Comparison of ENCODE assay signal across 12 cellular contexts in the genomic region with DNA sequence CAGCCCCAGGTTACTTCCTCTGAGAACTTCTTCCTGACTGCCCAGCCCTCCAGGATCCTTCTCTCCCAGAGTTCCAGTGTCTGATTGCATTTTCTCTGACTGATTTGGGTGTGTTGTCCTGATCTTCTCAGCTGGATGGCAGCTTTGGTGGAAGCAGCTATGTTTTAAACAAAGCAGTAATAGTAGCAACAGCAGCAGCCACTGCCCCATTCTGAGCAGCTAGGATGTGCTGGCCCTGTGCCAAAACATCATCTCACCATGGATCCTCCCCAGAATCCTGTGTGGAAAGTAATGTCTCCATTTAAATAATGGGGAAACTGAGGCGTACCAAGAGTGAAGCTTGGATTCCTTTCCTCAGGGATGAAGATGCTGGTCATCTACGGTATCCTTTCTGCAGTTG. TPM values are rescaled to one million over a fixed set of nuclear protein-coding genes. Genes with fewer than 3 reads are reported as not detected.
DNase-seq lines count a peak whose midpoint lies in the region; ATAC-seq, FAIRE-seq and TF ChIP-seq lines count a peak whose summit lies in the region.
"Had no signal": no experiment of that assay in that cellular context is flagged by ENCODE, and none has a peak within 500 bp of the region (broad histone marks: within the 10 kb centered on the region; RNA-seq: fewer than 3 reads in every experiment).

No MANE protein-coding gene starts in this region.

- TF ChIP-seq POLR2A in HepG2 (IDR thresholded peaks at IDR 0.05; ENCODE audit: insufficient read depth in 1 of 2, low read depth in 2 of 2, low read length in 2 of 2) (no peak), right lobe of liver (IDR thresholded peaks at IDR 0.05) (no peak)

- no peak for TF ChIP-seq RAD21 in HepG2 (CRISPR knock-in tag; IDR thresholded peaks at IDR 0.05)

- H3K9ac ChIP-seq in HepG2 (ENCODE audit: insufficient read depth, low read depth, low read length): no peak overlapping the region

- H3K9me3 ChIP-seq in HepG2 (ENCODE audit: low read length) (no peaks in the 10 kb centered on the region), right lobe of liver (no peaks in the 10 kb centered on the region), iPS-18c (ENCODE audit: control insufficient read depth, insufficient read depth, low read length) (no peaks in the 10 kb centered on the region), ascending aorta (no peaks in the 10 kb centered on the region)

- no peaks in the 10 kb centered on the region for H4K20me1 ChIP-seq in HepG2 (ENCODE audit: insufficient read depth, low read length)

- H3K36me3 ChIP-seq in HepG2 (replicated peaks in 1 of 2; ENCODE audit: control insufficient read depth in 1 of 2, insufficient read depth in 2 of 2, low read length in 2 of 2): no peaks in the 10 kb centered on the region
- no peaks in the 10 kb centered on the region for H3K36me3 ChIP-seq in right lobe of liver
- H3K36me3 ChIP-seq in ascending aorta: no peaks in the 10 kb centered on the region

- H3K79me2 ChIP-seq in HepG2 (ENCODE audit: insufficient read depth, low read length): no peaks in the 10 kb centered on the region

- DNase-seq in HepG2 (ENCODE audit: low spot score) (no peak), right lobe of liver (no peak), T-cell (no peak), type B pancreatic cell (ENCODE audit: extremely low spot score, unreplicated experiment) (no peak), glomerular visceral epithelial cell (ENCODE audit: extremely low spot score) (no peak), ascending aorta (ENCODE audit: low spot score in 2 of 2) (no peak)
- DNase-seq: effector memory CD4-positive, alpha-beta T cell; left ventricle myocardium superior; NCI-H1105; SW 1271 had no signal

- CTCF ChIA-PET in HepG2 (lab: Yijun Ruan, JAX; ENCODE audit: low intra/inter-chr PET ratio, low total read pairs): no interaction called here
- CTCF ChIA-PET in T-cell (lab: Charles Lee): no interaction called here

- no peak overlapping the region for H2AFZ ChIP-seq in HepG2 (ENCODE audit: low read length)

- H3K27ac Mint-ChIP-seq in T-cell (peak overlapping the region in 1 of 2 donors; percentile 20), type B pancreatic cell (no peak overlapping the region)

- BruUV-seq in HepG2 (replicated peaks; lab: Mats Ljungman, UMichigan): no TSS peak

- POLR2A ChIA-PET in HepG2 (lab: Yijun Ruan, JAX) (interaction anchor here (0.9 to 9.5 kb wide), 3 partner anchors 9 to 48 kb away, joined by 3 to 132 read pairs (median 3); no protein-coding TSS in a partner anchor), T-cell (lab: Charles Lee) (interaction anchor here in 1 of 2 donors (1.1 kb wide), 1 partner anchor 291 kb away, joined by 9 read pairs; no protein-coding TSS in a partner anchor)

- intact Hi-C loops in HepG2 (cut with micrococcal nuclease; ENCODE audit: unreplicated experiment): loop anchor here (5.0 to 10.0 kb wide), 3 partner anchors 42 to 314 kb away; partner anchors contain the start of gene DNAJC18
- intact Hi-C loops in right lobe of liver (cut with DNase I): no loop called here
- intact Hi-C loops in ascending aorta (cut with DNase I): loop anchor here (5.0 kb wide), 1 partner anchor 232 kb away; no protein-coding TSS in a partner anchor

- ATAC-seq in HepG2 (no peak), right lobe of liver (no peak), T-cell (replicated peaks in 1 of 4) (no peak), GM21786 (IDR thresholded peaks at IDR 0.05; ENCODE audit: unreplicated experiment) (no peak)
- ATAC-seq: left ventricle myocardium superior had no signal

- no peaks in the 10 kb centered on the region for H3K36me3 Mint-ChIP-seq in T-cell
- no peaks in the 10 kb centered on the region for H3K36me3 Mint-ChIP-seq in type B pancreatic cell

- H3K27me3 ChIP-seq in HepG2 (ENCODE audit: control insufficient read depth in 1 of 2, insufficient read depth in 2 of 2, low read length in 2 of 2) (peaks cover 3 to 31% of the 10 kb centered on the region in 2 experiments; a peak in 4 of 5 replicates), right lobe of liver (no peaks in the 10 kb centered on the region), ascending aorta (no peaks in the 10 kb centered on the region)

- H3K4me3 ChIP-seq in HepG2 (replicated peaks in 1 of 3; ENCODE audit: insufficient read depth in 1 of 3, low read depth in 2 of 3, low read length in 3 of 3) (no peak overlapping the region), right lobe of liver (no peak overlapping the region), iPS-18c (ENCODE audit: insufficient read depth, low read depth, low read length) (0 out of 2 replicates have a peak overlapping the region, but pooled peaks have one; percentile 20), ascending aorta (no peak overlapping the region)

- no CpG with 5 or more reads among the region's 2 CpGs for WGBS in HepG2 (ENCODE audit: low lambda C conversion rate)
- 78% methylated on average over 2 of the region's 2 CpGs for WGBS in right lobe of liver (ENCODE audit: insufficient coverage, low coverage, low lambda C conversion rate, missing lambda C conversion rate)

- no peak overlapping the region for H3K4me2 ChIP-seq in HepG2 (ENCODE audit: low read depth, low read length)

- H3K9me3 Mint-ChIP-seq in T-cell (no peaks in the 10 kb centered on the region), type B pancreatic cell (no peaks in the 10 kb centered on the region)

- TF ChIP-seq CTCF in HepG2 (CRISPR knock-in tag; IDR thresholded peaks at IDR 0.05): no peak
- no peak for TF ChIP-seq CTCF in right lobe of liver (IDR thresholded peaks at IDR 0.05)
- no peak for TF ChIP-seq CTCF in type B pancreatic cell (conservative IDR thresholded peaks at IDR 0.05)
- no peak for TF ChIP-seq CTCF in ascending aorta (IDR thresholded peaks at IDR 0.05)

- H3K27me3 Mint-ChIP-seq in T-cell (peaks cover 11 to 18% of the 10 kb centered on the region in 2 donors), type B pancreatic cell (peaks cover 41% of the 10 kb centered on the region)

- in situ Hi-C loops in HepG2 (cut with HindIII; ENCODE audit: extremely low pct_ligation_motif_present, low pct_unique_long_range_greater_than_20kb): no loop called here

- TF ChIP-seq EP300 in HepG2 (IDR thresholded peaks at IDR 0.05; ENCODE audit: low read depth in 2 of 2, low read length in 2 of 2) (no peak), HepG2 (CRISPR knock-in tag; IDR thresholded peaks at IDR 0.05; ENCODE audit: borderline replicate concordance) (no peak)

- H3K27ac ChIP-seq in HepG2 (ENCODE audit: extremely low read length, insufficient read depth, low read length) (no peak overlapping the region), right lobe of liver (no peak overlapping the region), ascending aorta (no peak overlapping the region)

- H3K4me3 Mint-ChIP-seq in T-cell (peak overlapping the region; percentile 28 to 87 (median 49)), type B pancreatic cell (peak overlapping the region; percentile 73)

- H3K4me1 ChIP-seq in HepG2 (ENCODE audit: insufficient read depth, low read length): peaks cover 76% of the 10 kb centered on the region
- H3K4me1 ChIP-seq in right lobe of liver: peaks cover 0 to 19% (median 8%) of the 10 kb centered on the region in 4 donors
- H3K4me1 ChIP-seq in ascending aorta: peaks cover 14 to 32% of the 10 kb centered on the region in 2 donors

- peaks cover 13 to 28% (median 26%) of the 10 kb centered on the region in 3 donors for H3K4me1 Mint-ChIP-seq in T-cell
- H3K4me1 Mint-ChIP-seq in type B pancreatic cell (ENCODE audit: unreplicated experiment): peaks cover 61% of the 10 kb centered on the region

- FAIRE-seq in HepG2 (lab: Jason Lieb, UNC): no peak

TF ChIP-seq in HepG2, 621 proteins besides CTCF, POLR2A, EP300 and RAD21 (continues in another document):
- TF ChIP-seq ZNF792 (CRISPR knock-in tag; IDR thresholded peaks at IDR 0.05): no peak

RNA-seq across cellular contexts. Expression of gene PSD2, which starts 46.4 kb away (rescaled TPM):
- not detected in 2 replicates for total RNA-seq in HepG2 (2016; rRNA removed; fragmentation: Illumina TruSeq; extraction: Trizol)
- not detected in 2 replicates for total RNA-seq in HepG2 (2016; cell fraction: cytosol; rRNA removed; fragmentation: Illumina TruSeq; extraction: Trizol; ENCODE audit: low read depth)
- not detected in 2 replicates for total RNA-seq in HepG2 (2016; cell fraction: insoluble cytoplasmic fraction; rRNA removed; fragmentation: Illumina TruSeq; extraction: Trizol)
- total RNA-seq in HepG2 (2016; cell fraction: membrane; rRNA removed; fragmentation: Illumina TruSeq; extraction: Trizol): not detected in 2 replicates
- total RNA-seq in HepG2 (2016; cell fraction: nucleus; rRNA removed; fragmentation: Illumina TruSeq; extraction: Trizol): 0.09 TPM in 1 of 2 replicates, not detected in the other
- 0.07 and 0.13 TPM in 2 replicates for polyA plus RNA-seq in HepG2 (2011; rRNA removed)
- polyA plus RNA-seq in HepG2 (2011; cell fraction: cytosol; rRNA removed): 0.04 and 0.06 TPM in 2 replicates
- 0.16 and 0.32 TPM in 2 replicates for polyA plus RNA-seq in HepG2 (2011; cell fraction: nucleus; rRNA removed)
- 0.07 and 0.13 TPM in 2 replicates for polyA plus RNA-seq in HepG2 (2012)
- polyA plus RNA-seq in HepG2 (2016; cell fraction: cytosol; fragmentation: Illumina TruSeq; extraction: Trizol; ENCODE audit: low read depth): not detected in 2 replicates
- polyA plus RNA-seq in HepG2 (2016; cell fraction: insoluble cytoplasmic fraction; fragmentation: Illumina TruSeq; extraction: Trizol; ENCODE audit: low read depth): not detected in 2 replicates
- polyA plus RNA-seq in HepG2 (2016; cell fraction: membrane; fragmentation: Illumina TruSeq; extraction: Trizol; ENCODE audit: low read depth): not detected in 2 replicates
- polyA plus RNA-seq in HepG2 (2016; cell fraction: nucleus; fragmentation: Illumina TruSeq; extraction: Trizol; ENCODE audit: insufficient read depth, low read depth): 0.10 TPM in 1 of 2 replicates, not detected in the other
- 0.10 TPM in 1 of 2 replicates, not detected in the other for polyA minus RNA-seq in HepG2 (2011; rRNA and poly(A)+ RNA removed; ENCODE audit: low replicate concordance)
- polyA minus RNA-seq in HepG2 (2011; cell fraction: cytosol; rRNA and poly(A)+ RNA removed): not detected in 2 replicates
- 0.12 TPM in 1 of 2 replicates, not detected in the other for polyA minus RNA-seq in HepG2 (2011; cell fraction: nucleus; rRNA and poly(A)+ RNA removed)
- total RNA-seq in right lobe of liver: under 1 TPM in 3 of 6 experiments, not detected in 3; 0.04 to 0.07 (median 0.07) TPM
- total RNA-seq in T-cell: under 1 TPM in 3 of 5 donors, not detected in 2; 0.07 to 0.15 (median 0.09) TPM
- 0.19 and 0.27 TPM in 2 replicates for total RNA-seq in type B pancreatic cell (ENCODE audit: low replicate concordance)
- total RNA-seq in ascending aorta: not detected
- total RNA-seq: left ventricle myocardium superior had no signal

Comparison
In these comparisons a context has a peak if more than half of its experiments do, and no peak if none do; other contexts are left out.
1. intact Hi-C loops: an anchor here in HepG2 (5.0 to 10.0 kb wide) and ascending aorta (5.0 kb wide); none called in right lobe of liver.